ENCODE assay signal across 8 cellular contexts in genomic region chr3:43105597-43106292, GRCh38. TPM values are rescaled to one million over a fixed set of nuclear protein-coding genes. Genes with fewer than 3 reads are reported as not detected.
DNase-seq lines count a peak whose midpoint lies in the region; ATAC-seq and TF ChIP-seq lines count a peak whose summit lies in the region.

TSS of gene POMGNT2 (minus strand) at chr3:43106079. CDS start at chr3:43081431, 24,648 bp downstream.

- H3K36me3 ChIP-seq in CD8-positive, alpha-beta memory T cell (ENCODE audit: insufficient read depth, low read length): no peaks in the 10 kb centered on the region
- H3K36me3 ChIP-seq in Panc1 (ENCODE audit: control insufficient read depth, insufficient read depth, low read length) (no peaks in the 10 kb centered on the region), esophagus muscularis mucosa (peaks cover 0 to 3% (median 0%) of the 10 kb centered on the region in 4 donors), muscle layer of colon (ENCODE audit: insufficient read depth, low read length) (no peaks in the 10 kb centered on the region)

- H3K9ac ChIP-seq in muscle layer of colon (ENCODE audit: low read length): peak within 1 kb of the TSS; percentile 22

- POLR2A ChIA-PET in CD8-positive, alpha-beta memory T cell (lab: Charles Lee): no interaction called here
- POLR2A ChIA-PET in Panc1 (lab: Charles Lee): no interaction called here

- H3K27ac ChIP-seq in CD8-positive, alpha-beta memory T cell (ENCODE audit: low read depth, low read length): peak within 1 kb of the TSS; percentile 26
- H3K27ac ChIP-seq in Panc1 (ENCODE audit: low read length) (no peak within 1 kb of the TSS), esophagus muscularis mucosa (replicated peaks in 1 of 4) (peak within 1 kb of the TSS; percentile 68 to 78 (median 74)), muscle layer of colon (ENCODE audit: low read depth, low read length) (peak within 1 kb of the TSS; percentile 70)

- no peaks in the 10 kb centered on the region for H3K9me3 Mint-ChIP-seq in CD8-positive, alpha-beta memory T cell
- peaks cover 0 to 4% of the 10 kb centered on the region in 2 donors for H3K9me3 Mint-ChIP-seq in activated T-cell treated with anti-CD3 and anti-CD28 coated beads, Interleukin-2, amount 50 U/mL, for 72 hours

- intact Hi-C loops in Panc1 (cut with micrococcal nuclease; ENCODE audit: unreplicated experiment): no loop called here
- intact Hi-C loops in esophagus muscularis mucosa (cut with DNase I): no loop called here

- TF ChIP-seq CTCF in Panc1 (IDR thresholded peaks at IDR 0.05) (no peak), esophagus muscularis mucosa (IDR thresholded peaks at IDR 0.05) (peak in 2 of 3 experiments; percentile 25 to 37)

- no peak for TF ChIP-seq POLR2A in esophagus muscularis mucosa (IDR thresholded peaks at IDR 0.05; ENCODE audit: low read depth)

- H3K27ac Mint-ChIP-seq in CD8-positive, alpha-beta memory T cell: peak within 1 kb of the TSS; percentile 17 to 68 (median 52)
- no peak within 1 kb of the TSS for H3K27ac Mint-ChIP-seq in activated T-cell treated with anti-CD3 and anti-CD28 coated beads, Interleukin-2, amount 50 U/mL, for 72 hours

- peak; percentile 83 for ATAC-seq in GM21423 (IDR thresholded peaks at IDR 0.05; ENCODE audit: unreplicated experiment)
- peak; percentile 99 for ATAC-seq in Panc1
- peak; percentile 98 to 99 for ATAC-seq in activated T-cell treated with anti-CD3 and anti-CD28 coated beads, Interleukin-2, amount 50 U/mL, for 72 hours (replicated peaks in 1 of 2)

- peaks cover 16 to 23% (median 20%) of the 10 kb centered on the region in 3 donors for H3K4me1 Mint-ChIP-seq in CD8-positive, alpha-beta memory T cell
- peaks cover 16% of the 10 kb centered on the region for H3K4me1 Mint-ChIP-seq in activated T-cell treated with anti-CD3 and anti-CD28 coated beads, Interleukin-2, amount 50 U/mL, for 72 hours (ENCODE audit: low read depth)

- no peak for TF ChIP-seq EP300 in esophagus muscularis mucosa (IDR thresholded peaks at IDR 0.05)

- DNase-seq in CD8-positive, alpha-beta memory T cell: peak; percentile 80 to 90 (median 84)
- DNase-seq in HuH-7.5 (ENCODE audit: low spot score) (peak; percentile 96), Panc1 (ENCODE audit: low read depth, low spot score) (peak; percentile 12), esophagus muscularis mucosa (ENCODE audit: extremely low spot score) (peak; percentile 96)
- DNase-seq in activated T-cell treated with anti-CD3 and anti-CD28 coated beads, Interleukin-2, amount 50 U/mL, for 72 hours: peak; percentile 89 to 93
- DNase-seq in stimulated activated CD8-positive, alpha-beta memory T cell treated with anti-CD3 and anti-CD28 coated beads, Interleukin-4, amount 100 ng/mL, for 4 hours (ENCODE audit: low read depth in 2 of 2, low spot score in 1 of 2): peak; percentile 68 to 70

- peak within 1 kb of the TSS; percentile 43 for H3K4me3 ChIP-seq in CD8-positive, alpha-beta memory T cell (ENCODE audit: low read length)
- H3K4me3 ChIP-seq in Panc1 (ENCODE audit: low read depth in 2 of 2, low read length in 2 of 2) (peak within 1 kb of the TSS; percentile 58 to 68), esophagus muscularis mucosa (peak within 1 kb of the TSS; percentile 79 to 91 (median 87)), muscle layer of colon (ENCODE audit: low read depth in 1 of 2, low read length in 2 of 2) (peak within 1 kb of the TSS; percentile 46 to 79)

- 2% methylated on average over 25 of the region's 71 CpGs for WGBS in esophagus muscularis mucosa

- peak within 1 kb of the TSS; percentile 77 to 91 (median 86) for H3K4me3 Mint-ChIP-seq in CD8-positive, alpha-beta memory T cell
- peak within 1 kb of the TSS; percentile 82 to 83 for H3K4me3 Mint-ChIP-seq in activated T-cell treated with anti-CD3 and anti-CD28 coated beads, Interleukin-2, amount 50 U/mL, for 72 hours

- no peaks in the 10 kb centered on the region for H3K9me3 ChIP-seq in CD8-positive, alpha-beta memory T cell (ENCODE audit: low read length)
- H3K9me3 ChIP-seq in Panc1 (ENCODE audit: control insufficient read depth, insufficient read depth, low read depth, low read length) (no peaks in the 10 kb centered on the region), esophagus muscularis mucosa (no peaks in the 10 kb centered on the region), muscle layer of colon (ENCODE audit: low read length) (no peaks in the 10 kb centered on the region)

- H3K27me3 Mint-ChIP-seq in CD8-positive, alpha-beta memory T cell: peaks cover 0 to 1% of the 10 kb centered on the region in 2 donors
- no peaks in the 10 kb centered on the region for H3K27me3 Mint-ChIP-seq in activated T-cell treated with anti-CD3 and anti-CD28 coated beads, Interleukin-2, amount 50 U/mL, for 72 hours (ENCODE audit: low read depth)

- CTCF ChIA-PET in CD8-positive, alpha-beta memory T cell (lab: Charles Lee): no interaction called here
- CTCF ChIA-PET in Panc1 (lab: Charles Lee): no interaction called here

- H3K4me1 ChIP-seq in CD8-positive, alpha-beta memory T cell (ENCODE audit: insufficient read depth, low read length): peaks cover 17% of the 10 kb centered on the region
- H3K4me1 ChIP-seq in Panc1 (ENCODE audit: control insufficient read depth, insufficient read depth, low read length): peaks cover 3% of the 10 kb centered on the region; the same call in 1 of the 2 replicates
- peaks cover 7 to 40% (median 34%) of the 10 kb centered on the region in 4 donors for H3K4me1 ChIP-seq in esophagus muscularis mucosa
- peaks cover 15% of the 10 kb centered on the region for H3K4me1 ChIP-seq in muscle layer of colon (ENCODE audit: insufficient read depth, low read length)

- BruUV-seq in Panc1 (replicated peaks; lab: Mats Ljungman, UMichigan): no TSS peak

- in situ Hi-C loops in Panc1 (cut with HindIII; ENCODE audit: low pct_unique_long_range_greater_than_20kb, low sequenced_read_pairs): no loop called here

- peaks cover 0 to 4% (median 0%) of the 10 kb centered on the region in 3 donors for H3K36me3 Mint-ChIP-seq in CD8-positive, alpha-beta memory T cell
- no peaks in the 10 kb centered on the region for H3K36me3 Mint-ChIP-seq in activated T-cell treated with anti-CD3 and anti-CD28 coated beads, Interleukin-2, amount 50 U/mL, for 72 hours (ENCODE audit: insufficient read depth in 2 of 2)

- no peaks in the 10 kb centered on the region for H3K27me3 ChIP-seq in CD8-positive, alpha-beta memory T cell (ENCODE audit: insufficient read depth, low read length, poor library complexity, severe bottlenecking)
- H3K27me3 ChIP-seq in Panc1 (ENCODE audit: control insufficient read depth, insufficient read depth, low read length) (no peaks in the 10 kb centered on the region), esophagus muscularis mucosa (no peaks in the 10 kb centered on the region), muscle layer of colon (ENCODE audit: control insufficient read depth in 1 of 2, insufficient read depth in 2 of 2, low read length in 2 of 2) (no peaks in the 10 kb centered on the region)

RNA-seq across cellular contexts. Expression of gene POMGNT2, which starts in this region (rescaled TPM):
- total RNA-seq in CD8-positive, alpha-beta memory T cell: 10 to 100 TPM in 1 of 2 experiments, 1 to 10 TPM in 1; 9.7 to 11.0 TPM
- 10.0 TPM for polyA plus RNA-seq in CD8-positive, alpha-beta memory T cell
- total RNA-seq in Panc1 (2021; ENCODE audit: unreplicated experiment) (10.1 TPM), esophagus muscularis mucosa (10 to 100 TPM; 22.4 to 39.6 (median 31.1) TPM)
- 15.4 TPM for polyA plus RNA-seq in Panc1 (2012; ENCODE audit: insufficient read length)
- total RNA-seq in activated T-cell treated with anti-CD3 and anti-CD28 coated beads, Interleukin-2, amount 50 U/mL, for 72 hours: 1 to 10 TPM; 5.0 to 6.6 TPM

Comparison
In these comparisons a context has a peak if more than half of its experiments do, and no peak if none do; other contexts are left out.
1. DNase-seq: peak in every context shown above with its lines; median percentile 96 in HuH-7.5; 96 in esophagus muscularis mucosa; 91 in activated T-cell treated with anti-CD3 and anti-CD28 coated beads, Interleukin-2, amount 50 U/mL, for 72 hours; 84 in CD8-positive, alpha-beta memory T cell; 69 in stimulated activated CD8-positive, alpha-beta memory T cell treated with anti-CD3 and anti-CD28 coated beads, Interleukin-4, amount 100 ng/mL, for 4 hours; 12 in Panc1.